Comparison of ENCODE assay signal across 31 cellular contexts in the genomic region with DNA sequence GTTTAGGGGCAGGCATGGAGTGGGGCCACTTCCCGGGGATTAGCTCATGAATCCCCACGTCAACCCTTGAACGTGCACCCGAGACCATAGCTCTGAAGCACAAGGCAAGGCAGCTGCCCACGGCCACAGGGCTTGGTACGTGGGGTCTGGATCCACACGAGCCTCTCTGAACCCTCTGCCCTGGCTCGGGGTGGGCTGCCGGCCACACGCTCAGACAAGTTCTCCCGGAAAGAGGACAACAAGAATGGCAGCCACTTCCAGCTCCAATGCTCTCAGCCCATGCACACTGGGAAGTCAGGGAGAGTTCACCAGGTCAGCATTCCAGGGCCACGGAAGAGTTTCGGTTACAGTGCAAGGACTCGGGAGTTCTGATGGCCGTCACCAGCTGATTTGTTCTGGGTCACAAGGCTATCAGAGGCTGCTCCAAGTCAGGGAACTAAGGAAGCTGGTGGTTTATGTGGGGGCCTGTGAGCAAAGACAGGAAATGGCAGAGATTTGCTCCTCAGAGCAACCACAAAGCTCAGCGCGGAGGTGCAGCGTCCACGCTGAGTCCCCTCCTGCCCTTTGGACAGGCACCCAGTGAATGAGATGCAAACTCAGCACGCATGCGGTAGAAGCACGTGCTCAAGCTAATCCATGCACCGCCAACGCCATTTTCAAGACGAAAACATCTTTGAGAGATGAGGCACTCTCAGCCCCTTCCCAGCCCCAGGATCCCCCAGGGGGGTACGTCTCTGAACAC.
DNase-seq lines count a peak whose midpoint lies in the region; ATAC-seq, FAIRE-seq and TF ChIP-seq lines count a peak whose summit lies in the region.
"Had no signal": no experiment of that assay in that cellular context is flagged by ENCODE, and none has a peak within 500 bp of the region (broad histone marks: within the 10 kb centered on the region; RNA-seq: fewer than 3 reads in every experiment).

No MANE protein-coding gene starts in this region.

- no peak for TF ChIP-seq EP300 in HepG2 (IDR thresholded peaks at IDR 0.05; ENCODE audit: low read depth in 2 of 2, low read length in 2 of 2)
- TF ChIP-seq EP300 in HepG2 (CRISPR knock-in tag; IDR thresholded peaks at IDR 0.05; ENCODE audit: borderline replicate concordance) = no peak

- peaks cover 6% of the 10 kb centered on the region for H3K27me3 Mint-ChIP-seq in GM23338 (ENCODE audit: insufficient read depth, low read depth, poor library complexity)

- TF ChIP-seq CTCF in GM23338 (conservative IDR thresholded peaks at IDR 0.05; ENCODE audit: low read depth in 2 of 2) = no peak
- TF ChIP-seq CTCF in brain microvascular endothelial cell (IDR thresholded peaks at IDR 0.05; ENCODE audit: low read depth, low read length, missing control alignments) = no peak
- TF ChIP-seq CTCF in HepG2 (CRISPR knock-in tag; IDR thresholded peaks at IDR 0.05) = no peak
- TF ChIP-seq CTCF in osteoblast (IDR thresholded peaks at IDR 0.05; ENCODE audit: extremely low read depth, low read depth, low read length) = no peak

- in situ Hi-C loops in brain microvascular endothelial cell (cut with HindIII; ENCODE audit: low pct_ligation_motif_present, low sequenced_read_pairs) = no loop called here
- in situ Hi-C loops in HepG2 (cut with HindIII; ENCODE audit: extremely low pct_ligation_motif_present, low pct_unique_long_range_greater_than_20kb) = no loop called here

- no peak for TF ChIP-seq RAD21 in HepG2 (CRISPR knock-in tag; IDR thresholded peaks at IDR 0.05)

- 0 out of 2 replicates have a peak overlapping the region, but pooled peaks have one; percentile 51 for H3K27ac Mint-ChIP-seq in GM23338
- H3K27ac Mint-ChIP-seq: activated CD4-positive, alpha-beta T cell treated with anti-CD3 and anti-CD28 coated beads, Interleukin-2, amount 10 ng/mL, durations not matched to agents 7 days and 5 days; activated T-cell treated with anti-CD3 and anti-CD28 coated beads, Interleukin-2, amount 50 U/mL, for 72 hours; natural killer cell had no signal

- H3K36me3 ChIP-seq in GM23338 (ENCODE audit: insufficient read depth) (no peaks in the 10 kb centered on the region), brain microvascular endothelial cell (replicated peaks) (no peaks in the 10 kb centered on the region), HepG2 (replicated peaks in 1 of 2; ENCODE audit: control insufficient read depth in 1 of 2, insufficient read depth in 2 of 2, low read length in 2 of 2) (no peaks in the 10 kb centered on the region), osteoblast (ENCODE audit: insufficient read depth, low read length) (no peaks in the 10 kb centered on the region)
- H3K36me3 ChIP-seq: left lung, sigmoid colon, stomach, thyroid gland had no signal

- no peaks in the 10 kb centered on the region for H3K79me2 ChIP-seq in GM23338 (replicated peaks; ENCODE audit: insufficient read depth)
- H3K79me2 ChIP-seq in HepG2 (ENCODE audit: insufficient read depth, low read length) = no peaks in the 10 kb centered on the region
- no peaks in the 10 kb centered on the region for H3K79me2 ChIP-seq in osteoblast (ENCODE audit: insufficient read depth, low read length)

- no peak for ATAC-seq in GM23338
- ATAC-seq in HepG2 = no peak
- ATAC-seq: activated T-cell treated with anti-CD3 and anti-CD28 coated beads, Interleukin-2, amount 50 U/mL, for 72 hours; left lung; natural killer cell; PC-3 had no signal

- H4K20me1 ChIP-seq in GM23338 (replicated peaks; ENCODE audit: insufficient read depth) = no peaks in the 10 kb centered on the region
- no peaks in the 10 kb centered on the region; the same call in 1 of the 2 replicates for H4K20me1 ChIP-seq in HepG2 (ENCODE audit: insufficient read depth, low read length)
- H4K20me1 ChIP-seq in osteoblast (ENCODE audit: insufficient read depth, low read length) = no peaks in the 10 kb centered on the region

- no TSS peak for BruUV-seq in HepG2 (replicated peaks; lab: Mats Ljungman, UMichigan)

- no peak overlapping the region for H3K9ac ChIP-seq in HepG2 (ENCODE audit: insufficient read depth, low read depth, low read length)

- H3F3A ChIP-seq in GM23338 (replicated peaks; ENCODE audit: low read depth) = no peaks in the 10 kb centered on the region

- H2AFZ ChIP-seq in GM23338 (peak overlapping the region; percentile 38; the same call in 1 of the 2 replicates), HepG2 (ENCODE audit: low read length) (no peak overlapping the region), osteoblast (ENCODE audit: low read length) (peak overlapping the region; percentile 80)

- H3K27ac ChIP-seq in GM23338 (ENCODE audit: low read depth) (no peak overlapping the region), brain microvascular endothelial cell (no peak overlapping the region), HepG2 (ENCODE audit: extremely low read length, insufficient read depth, low read length) (no peak overlapping the region), osteoblast (ENCODE audit: low read depth, low read length) (no peak overlapping the region)
- H3K27ac ChIP-seq: C4-2B, left lung, sigmoid colon, stomach, thyroid gland had no signal

- H3K4me3 ChIP-seq in GM23338 = no peak overlapping the region
- H3K4me3 ChIP-seq in brain microvascular endothelial cell (ENCODE audit: low read depth, low read length) = no peak overlapping the region
- H3K4me3 ChIP-seq in HepG2 (replicated peaks in 1 of 3; ENCODE audit: insufficient read depth in 1 of 3, low read depth in 2 of 3, low read length in 3 of 3) = no peak overlapping the region
- no peak overlapping the region for H3K4me3 ChIP-seq in osteoblast (ENCODE audit: insufficient read depth, low read length)
- H3K4me3 ChIP-seq: left lung, sigmoid colon, stomach, thyroid gland had no signal

- CTCF ChIA-PET in HepG2 (lab: Yijun Ruan, JAX; ENCODE audit: low intra/inter-chr PET ratio, low total read pairs) = no interaction called here

- no peak overlapping the region for H3K4me3 Mint-ChIP-seq in GM23338
- H3K4me3 Mint-ChIP-seq: activated CD4-positive, alpha-beta T cell treated with anti-CD3 and anti-CD28 coated beads, Interleukin-2, amount 10 ng/mL, durations not matched to agents 7 days and 5 days; activated T-cell treated with anti-CD3 and anti-CD28 coated beads, Interleukin-2, amount 50 U/mL, for 72 hours; natural killer cell had no signal

- TF ChIP-seq POLR2A in HepG2 (IDR thresholded peaks at IDR 0.05; ENCODE audit: insufficient read depth in 1 of 2, low read depth in 2 of 2, low read length in 2 of 2) = no peak

- H3K4me1 Mint-ChIP-seq in GM23338 = no peaks in the 10 kb centered on the region
- H3K4me1 Mint-ChIP-seq: activated CD4-positive, alpha-beta T cell treated with anti-CD3 and anti-CD28 coated beads, Interleukin-2, amount 10 ng/mL, durations not matched to agents 7 days and 5 days had no signal

- H3K36me3 Mint-ChIP-seq in GM23338 (ENCODE audit: low read depth) = no peaks in the 10 kb centered on the region; the same call in 2 of the 3 replicates
- H3K36me3 Mint-ChIP-seq: immature natural killer cell, natural killer cell had no signal

- DNase-seq in GM23338 (ENCODE audit: low spot score) (no peak), brain microvascular endothelial cell (peak; percentile 36), HepG2 (ENCODE audit: low spot score) (no peak), osteoblast (ENCODE audit: insufficient read length, low spot score, missing footprints) (peak; percentile 43)
- DNase-seq in activated CD4-positive, alpha-beta T cell treated with anti-CD3 and anti-CD28 coated beads, Interleukin-2, amount 50 U/mL, for 48 hours = no peak
- DNase-seq in activated naive CD4-positive, alpha-beta T cell (lab: John Stamatoyannopoulos, UW) = no peak
- DNase-seq in stimulated activated CD4-positive, alpha-beta T cell treated with anti-CD3 and anti-CD28 coated beads, Interleukin-4, amount 100 ng/mL, for 1 hour = no peak
- DNase-seq: ACHN; activated CD4-positive, alpha-beta T cell treated with anti-CD3 and anti-CD28 coated beads, Interleukin-2, amount 10 ng/mL, durations not matched to agents 7 days and 5 days; activated naive CD4-positive, alpha-beta T cell treated with Interleukin-2 at 50 U/mL for 16 hours; activated T-cell treated with anti-CD3 and anti-CD28 coated beads, Interleukin-2, amount 50 U/mL, for 72 hours; Caco-2; DMS79; effector CD8-positive, alpha-beta T cell; GDM1; H7; hippocampal formation; immature natural killer cell; natural killer cell; NCI-H1092 treated with DMSO at 0.1 percent for 48 hours; NCI-H1930; NCI-H526; NK-92 treated with Interleukin-12 subunit alpha and Interleukin-12 subunit beta, amount 100 ng/mL, for 24 hours; PC-3; Right ventricle myocardium superior; sigmoid colon; stomach; thyroid gland had no signal

- H3K4me2 ChIP-seq in GM23338 (no peak overlapping the region), HepG2 (ENCODE audit: low read depth, low read length) (no peak overlapping the region), osteoblast (ENCODE audit: insufficient read depth, low read length) (no peak overlapping the region)

- no peaks in the 10 kb centered on the region for H3K27me3 ChIP-seq in GM23338 (ENCODE audit: insufficient read depth)
- H3K27me3 ChIP-seq in brain microvascular endothelial cell (replicated peaks) = no peaks in the 10 kb centered on the region
- H3K27me3 ChIP-seq in HepG2 (ENCODE audit: control insufficient read depth in 1 of 2, insufficient read depth in 2 of 2, low read length in 2 of 2) = peaks cover 0 to 49% of the 10 kb centered on the region in 2 experiments; a peak in 3 of 5 replicates
- H3K27me3 ChIP-seq in osteoblast (ENCODE audit: insufficient read depth, low read length) = no peaks in the 10 kb centered on the region
- H3K27me3 ChIP-seq: thyroid gland had no signal

- intact Hi-C loops in HepG2 (cut with micrococcal nuclease; ENCODE audit: unreplicated experiment) = no loop called here

- H3K4me1 ChIP-seq in GM23338 (ENCODE audit: insufficient read depth) = peaks cover 7% of the 10 kb centered on the region
- no peaks in the 10 kb centered on the region for H3K4me1 ChIP-seq in HepG2 (ENCODE audit: insufficient read depth, low read length)
- H3K4me1 ChIP-seq in osteoblast (ENCODE audit: insufficient read depth, low read length) = peaks cover 14% of the 10 kb centered on the region
- H3K4me1 ChIP-seq: Caco-2, thyroid gland had no signal

- FAIRE-seq in HepG2 (lab: Jason Lieb, UNC) = no peak
- FAIRE-seq: frontal cortex had no signal

- H3K9me3 ChIP-seq in HepG2 (ENCODE audit: low read length) (peaks cover 3% of the 10 kb centered on the region), osteoblast (ENCODE audit: low read depth, low read length) (peaks cover 2% of the 10 kb centered on the region)
- H3K9me3 ChIP-seq: left lung, thyroid gland had no signal

- H3K9me2 ChIP-seq in GM23338 (ENCODE audit: insufficient read depth) = no peaks in the 10 kb centered on the region

- POLR2A ChIA-PET in HepG2 (lab: Yijun Ruan, JAX) = no interaction called here

- H3K9me3 Mint-ChIP-seq in GM23338 = peaks cover 7% of the 10 kb centered on the region
- H3K9me3 Mint-ChIP-seq: activated CD4-positive, alpha-beta T cell treated with anti-CD3 and anti-CD28 coated beads, Interleukin-2, amount 10 ng/mL, durations not matched to agents 7 days and 5 days; immature natural killer cell; natural killer cell had no signal

- 52% methylated on average over 25 of the region's 26 CpGs for WGBS in HepG2 (ENCODE audit: low lambda C conversion rate)

TF ChIP-seq in HepG2, 621 proteins besides CTCF, POLR2A, EP300 and RAD21 (continues in another document):
- TF ChIP-seq HOXA7 (CRISPR knock-in tag; IDR thresholded peaks at IDR 0.05) = 0 out of 2 replicates have a peak, but pooled peaks have one; percentile 36

Comparison
In these comparisons a context has a peak if more than half of its experiments do, and no peak if none do; other contexts are left out.
1. DNase-seq: peak in brain microvascular endothelial cell (single experiment) and osteoblast (single experiment); none in GM23338 (single experiment), HepG2 (single experiment), activated CD4-positive, alpha-beta T cell treated with anti-CD3 and anti-CD28 coated beads, Interleukin-2, amount 50 U/mL, for 48 hours (0 of 2), activated naive CD4-positive, alpha-beta T cell (0 of 4) and stimulated activated CD4-positive, alpha-beta T cell treated with anti-CD3 and anti-CD28 coated beads, Interleukin-4, amount 100 ng/mL, for 1 hour (single experiment).